1 cellular context compared by ENCODE assay signal in the genomic region with DNA sequence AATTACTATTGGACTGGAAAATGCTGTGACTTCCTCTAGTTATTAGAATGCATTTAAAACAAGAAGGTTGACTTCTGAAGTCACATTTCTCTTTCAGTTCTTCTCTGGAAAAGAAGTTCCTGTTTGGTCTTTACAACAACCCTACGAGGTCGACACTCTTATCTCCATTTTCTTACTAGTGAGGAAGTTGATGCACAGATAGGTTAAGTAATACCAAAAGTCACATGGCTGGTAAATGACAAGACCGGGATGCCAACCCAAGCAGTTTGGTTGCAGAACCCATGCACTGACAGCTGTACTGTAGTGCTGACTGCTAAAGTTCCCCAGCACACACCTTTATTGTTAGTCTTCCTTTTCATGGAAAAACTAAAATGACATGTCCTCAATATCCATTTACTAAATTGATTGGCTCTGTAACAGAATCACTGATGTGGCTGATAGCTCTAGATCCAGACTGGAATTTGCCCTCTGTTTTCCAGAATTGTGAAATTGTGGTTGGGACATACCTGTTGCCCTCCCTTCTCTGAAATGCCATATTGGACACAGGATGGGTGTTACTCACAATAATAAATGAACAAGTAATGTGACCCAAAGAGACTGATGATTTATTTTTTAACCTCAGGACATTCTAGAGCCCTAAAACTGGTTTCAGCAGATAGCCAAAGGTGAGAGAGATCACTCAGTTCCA.
TF ChIP-seq lines count a peak whose summit lies in the region.

No MANE protein-coding gene starts in this region.

TF ChIP-seq in HepG2, 621 proteins besides CTCF, POLR2A, EP300 and RAD21 (continued from another document):
- TF ChIP-seq, protein P1, sequence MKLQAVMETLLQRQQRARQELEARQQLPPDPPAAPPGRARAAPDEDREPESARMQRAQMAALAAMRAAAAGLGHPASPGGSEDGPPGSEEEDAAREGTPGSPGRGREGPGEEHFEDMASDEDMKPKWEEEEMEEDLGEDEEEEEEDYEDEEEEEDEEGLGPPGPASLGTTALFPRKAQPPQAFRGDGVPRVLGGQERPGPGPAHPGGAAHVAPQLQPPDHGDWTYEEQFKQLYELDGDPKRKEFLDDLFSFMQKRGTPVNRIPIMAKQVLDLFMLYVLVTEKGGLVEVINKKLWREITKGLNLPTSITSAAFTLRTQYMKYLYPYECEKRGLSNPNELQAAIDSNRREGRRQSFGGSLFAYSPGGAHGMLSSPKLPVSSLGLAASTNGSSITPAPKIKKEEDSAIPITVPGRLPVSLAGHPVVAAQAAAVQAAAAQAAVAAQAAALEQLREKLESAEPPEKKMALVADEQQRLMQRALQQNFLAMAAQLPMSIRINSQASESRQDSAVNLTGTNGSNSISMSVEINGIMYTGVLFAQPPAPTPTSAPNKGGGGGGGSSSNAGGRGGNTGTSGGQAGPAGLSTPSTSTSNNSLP (IDR thresholded peaks at IDR 0.05; ENCODE audit: low read depth, low read length), result 0 out of 2 replicates have a peak, but pooled peaks have one; percentile 16
- TF ChIP-seq, protein P2, sequence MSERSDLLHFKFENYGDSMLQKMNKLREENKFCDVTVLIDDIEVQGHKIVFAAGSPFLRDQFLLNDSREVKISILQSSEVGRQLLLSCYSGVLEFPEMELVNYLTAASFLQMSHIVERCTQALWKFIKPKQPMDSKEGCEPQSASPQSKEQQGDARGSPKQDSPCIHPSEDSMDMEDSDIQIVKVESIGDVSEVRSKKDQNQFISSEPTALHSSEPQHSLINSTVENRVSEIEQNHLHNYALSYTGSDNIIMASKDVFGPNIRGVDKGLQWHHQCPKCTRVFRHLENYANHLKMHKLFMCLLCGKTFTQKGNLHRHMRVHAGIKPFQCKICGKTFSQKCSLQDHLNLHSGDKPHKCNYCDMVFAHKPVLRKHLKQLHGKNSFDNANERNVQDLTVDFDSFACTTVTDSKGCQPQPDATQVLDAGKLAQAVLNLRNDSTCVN (CRISPR knock-in tag; IDR thresholded peaks at IDR 0.05; ENCODE audit: borderline replicate concordance), result peak; percentile 55; the same call in 1 of the 2 replicates
- TF ChIP-seq SMAD9 (CRISPR knock-in tag; IDR thresholded peaks at IDR 0.05), result no peak
- TF ChIP-seq HNF4A (CRISPR knock-in tag; IDR thresholded peaks at IDR 0.05), result peak; percentile 52
- peak; percentile 50; the same call in 1 of the 2 replicates for TF ChIP-seq EHMT2 (IDR thresholded peaks at IDR 0.05; ENCODE audit: borderline replicate concordance, low read depth, low read length)
- TF ChIP-seq, protein P3, sequence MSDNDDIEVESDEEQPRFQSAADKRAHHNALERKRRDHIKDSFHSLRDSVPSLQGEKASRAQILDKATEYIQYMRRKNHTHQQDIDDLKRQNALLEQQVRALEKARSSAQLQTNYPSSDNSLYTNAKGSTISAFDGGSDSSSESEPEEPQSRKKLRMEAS (IDR thresholded peaks at IDR 0.05), result no peak
